In the genomic region with DNA sequence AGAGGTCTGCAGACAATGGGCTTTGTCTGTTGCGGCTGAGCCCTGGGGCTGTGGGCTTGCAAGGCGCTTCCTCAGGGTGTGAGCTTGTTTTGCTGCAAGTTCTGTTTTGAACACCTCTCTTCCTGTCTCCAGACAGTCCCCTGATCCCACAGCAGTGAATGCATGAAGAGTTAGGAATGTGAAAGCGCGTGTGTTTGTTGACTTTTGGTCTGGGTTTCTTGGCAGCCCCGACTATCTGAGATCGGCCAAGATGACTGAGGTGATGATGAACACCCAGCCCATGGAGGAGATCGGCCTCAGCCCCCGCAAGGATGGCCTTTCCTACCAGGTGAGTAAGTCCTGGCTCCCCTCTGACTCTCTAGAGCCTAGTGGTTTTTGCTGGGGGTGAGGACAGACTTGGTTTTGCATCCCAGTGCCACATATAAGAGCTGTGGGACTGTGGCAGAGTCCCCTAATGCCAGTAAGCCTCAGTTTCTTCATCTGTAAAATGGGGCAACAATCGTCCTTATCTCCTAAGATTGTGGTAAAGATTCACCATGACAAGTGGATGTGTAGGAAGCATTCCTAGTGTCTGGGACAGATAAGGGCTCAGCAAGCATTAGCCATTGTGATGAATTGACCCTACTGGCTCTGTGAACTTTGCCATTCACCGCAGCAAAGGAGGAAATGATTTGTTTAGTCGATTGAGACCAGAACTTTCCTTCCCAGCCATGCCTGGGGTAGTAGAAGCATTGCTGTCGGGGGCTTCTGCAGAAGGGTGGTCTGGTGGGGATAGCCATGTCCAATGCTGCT, we compare ENCODE assay signal across 7 cellular contexts. TPM values are rescaled to one million over a fixed set of nuclear protein-coding genes. Genes with fewer than 3 reads are reported as not detected.
DNase-seq lines count a peak whose midpoint lies in the region; ATAC-seq and TF ChIP-seq lines count a peak whose summit lies in the region.

No MANE protein-coding gene starts in this region.

- DNase-seq in activated CD4-positive, alpha-beta memory T cell treated with anti-CD3 and anti-CD28 coated beads, Interleukin-2, amount 10 ng/mL, durations not matched to agents 7 days and 5 days, result peak; percentile 52
- DNase-seq in fibroblast of peridontal ligament (ENCODE audit: extremely low read depth) (peak; percentile 71), skeletal muscle cell (ENCODE audit: low read depth) (peak; percentile 88), HuH-7.5 (ENCODE audit: low spot score) (no peak)

- TF ChIP-seq CTCF in HEK293 (tag by site-specific recombination; IDR thresholded peaks at IDR 0.05), result no peak

- peaks cover 53% of the 10 kb centered on the region for H3K36me3 Mint-ChIP-seq in activated CD4-positive, alpha-beta memory T cell treated with anti-CD3 and anti-CD28 coated beads, Interleukin-2, amount 10 ng/mL, durations not matched to agents 7 days and 5 days (ENCODE audit: low read depth)

- H3K27ac Mint-ChIP-seq in activated CD4-positive, alpha-beta memory T cell treated with anti-CD3 and anti-CD28 coated beads, Interleukin-2, amount 10 ng/mL, durations not matched to agents 7 days and 5 days, result peak overlapping the region; percentile 79

- CTCF ChIA-PET in HEK293 (lab: Yijun Ruan, JAX), result interaction anchor here (0.6 to 4.8 kb wide), 7 partner anchors 26 to 1188 kb away, joined by 3 to 22 read pairs (median 5); no protein-coding TSS in a partner anchor
- CTCF ChIA-PET in activated CD4-positive, alpha-beta memory T cell treated with anti-CD3 and anti-CD28 coated beads, Interleukin-2, amount 10 ng/mL, durations not matched to agents 7 days and 5 days (lab: Charles Lee), result interaction anchor here (1.1 to 4.0 kb wide), 9 partner anchors 9 to 477 kb away, joined by 3 to 18 read pairs (median 7); a partner anchor contains a TSS

- H3K4me1 ChIP-seq in HEK293 (ENCODE audit: control insufficient read depth, insufficient read depth, low read length), result peaks cover 8% of the 10 kb centered on the region

- H3K4me3 Mint-ChIP-seq in activated CD4-positive, alpha-beta memory T cell treated with anti-CD3 and anti-CD28 coated beads, Interleukin-2, amount 10 ng/mL, durations not matched to agents 7 days and 5 days, result peak overlapping the region; percentile 75

- peaks cover 11% of the 10 kb centered on the region for H3K27me3 Mint-ChIP-seq in activated CD4-positive, alpha-beta memory T cell treated with anti-CD3 and anti-CD28 coated beads, Interleukin-2, amount 10 ng/mL, durations not matched to agents 7 days and 5 days

- H3K4me1 Mint-ChIP-seq in activated CD4-positive, alpha-beta memory T cell treated with anti-CD3 and anti-CD28 coated beads, Interleukin-2, amount 10 ng/mL, durations not matched to agents 7 days and 5 days, result peaks cover 72% of the 10 kb centered on the region

- H3K4me3 ChIP-seq in HEK293 (ENCODE audit: low read depth, low read length) (peak overlapping the region; percentile 17), skeletal muscle cell (ENCODE audit: low read depth, low read length) (peak overlapping the region; percentile 73)

- peaks cover 0 to 33% of the 10 kb centered on the region in 2 experiments; a peak in 1 of 3 replicates for H3K36me3 ChIP-seq in HEK293 (ENCODE audit: control insufficient read depth in 2 of 2, insufficient read depth in 1 of 2, low read length in 2 of 2)

- POLR2A ChIA-PET in HEK293 (lab: Yijun Ruan, JAX), result interaction anchor here (0.6 to 2.4 kb wide), 8 partner anchors 16 to 477 kb away, joined by 3 to 19 read pairs (median 4); a partner anchor contains a TSS
- POLR2A ChIA-PET in activated CD4-positive, alpha-beta memory T cell treated with anti-CD3 and anti-CD28 coated beads, Interleukin-2, amount 10 ng/mL, durations not matched to agents 7 days and 5 days (lab: Charles Lee), result interaction anchor here (0.9 to 12.4 kb wide), 9 partner anchors 9 to 254 kb away, joined by 4 to 138 read pairs (median 41); a partner anchor contains a TSS

- no peak overlapping the region for H3K27ac ChIP-seq in HEK293 (ENCODE audit: extremely low read depth, low read depth, low read length)

- ATAC-seq in GM21723 (IDR thresholded peaks at IDR 0.05; ENCODE audit: unreplicated experiment), result no peak
- no peak for ATAC-seq in HG02885 (IDR thresholded peaks at IDR 0.05; ENCODE audit: poor library complexity, unreplicated experiment)

- no peaks in the 10 kb centered on the region for H3K9me3 ChIP-seq in HEK293 (ENCODE audit: control insufficient read depth, insufficient read depth, low read depth, low read length)

- H3K9me3 Mint-ChIP-seq in activated CD4-positive, alpha-beta memory T cell treated with anti-CD3 and anti-CD28 coated beads, Interleukin-2, amount 10 ng/mL, durations not matched to agents 7 days and 5 days, result no peaks in the 10 kb centered on the region

TF ChIP-seq in HEK293, 187 proteins besides CTCF, POLR2A, EP300 and RAD21:
- TF ChIP-seq, protein P1, sequence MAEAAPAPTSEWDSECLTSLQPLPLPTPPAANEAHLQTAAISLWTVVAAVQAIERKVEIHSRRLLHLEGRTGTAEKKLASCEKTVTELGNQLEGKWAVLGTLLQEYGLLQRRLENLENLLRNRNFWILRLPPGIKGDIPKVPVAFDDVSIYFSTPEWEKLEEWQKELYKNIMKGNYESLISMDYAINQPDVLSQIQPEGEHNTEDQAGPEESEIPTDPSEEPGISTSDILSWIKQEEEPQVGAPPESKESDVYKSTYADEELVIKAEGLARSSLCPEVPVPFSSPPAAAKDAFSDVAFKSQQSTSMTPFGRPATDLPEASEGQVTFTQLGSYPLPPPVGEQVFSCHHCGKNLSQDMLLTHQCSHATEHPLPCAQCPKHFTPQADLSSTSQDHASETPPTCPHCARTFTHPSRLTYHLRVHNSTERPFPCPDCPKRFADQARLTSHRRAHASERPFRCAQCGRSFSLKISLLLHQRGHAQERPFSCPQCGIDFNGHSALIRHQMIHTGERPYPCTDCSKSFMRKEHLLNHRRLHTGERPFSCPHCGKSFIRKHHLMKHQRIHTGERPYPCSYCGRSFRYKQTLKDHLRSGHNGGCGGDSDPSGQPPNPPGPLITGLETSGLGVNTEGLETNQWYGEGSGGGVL (tag by site-specific recombination; IDR thresholded peaks at IDR 0.05), result no peak
- TF ChIP-seq TRIM28 (IDR thresholded peaks at IDR 0.05; ENCODE audit: borderline replicate concordance, low read length) (no peak), ZBTB17 (tag by site-specific recombination; IDR thresholded peaks at IDR 0.05) (peak; percentile 48; the same call in 1 of the 2 replicates), ZNF423 (tag by site-specific recombination; IDR thresholded peaks at IDR 0.05) (no peak)
- TF ChIP-seq, protein P2, sequence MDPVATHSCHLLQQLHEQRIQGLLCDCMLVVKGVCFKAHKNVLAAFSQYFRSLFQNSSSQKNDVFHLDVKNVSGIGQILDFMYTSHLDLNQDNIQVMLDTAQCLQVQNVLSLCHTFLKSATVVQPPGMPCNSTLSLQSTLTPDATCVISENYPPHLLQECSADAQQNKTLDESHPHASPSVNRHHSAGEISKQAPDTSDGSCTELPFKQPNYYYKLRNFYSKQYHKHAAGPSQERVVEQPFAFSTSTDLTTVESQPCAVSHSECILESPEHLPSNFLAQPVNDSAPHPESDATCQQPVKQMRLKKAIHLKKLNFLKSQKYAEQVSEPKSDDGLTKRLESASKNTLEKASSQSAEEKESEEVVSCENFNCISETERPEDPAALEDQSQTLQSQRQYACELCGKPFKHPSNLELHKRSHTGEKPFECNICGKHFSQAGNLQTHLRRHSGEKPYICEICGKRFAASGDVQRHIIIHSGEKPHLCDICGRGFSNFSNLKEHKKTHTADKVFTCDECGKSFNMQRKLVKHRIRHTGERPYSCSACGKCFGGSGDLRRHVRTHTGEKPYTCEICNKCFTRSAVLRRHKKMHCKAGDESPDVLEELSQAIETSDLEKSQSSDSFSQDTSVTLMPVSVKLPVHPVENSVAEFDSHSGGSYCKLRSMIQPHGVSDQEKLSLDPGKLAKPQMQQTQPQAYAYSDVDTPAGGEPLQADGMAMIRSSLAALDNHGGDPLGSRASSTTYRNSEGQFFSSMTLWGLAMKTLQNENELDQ (tag by site-specific recombination; IDR thresholded peaks at IDR 0.05; ENCODE audit: low read depth), result no peak

RNA-seq across cellular contexts. Expression of a gene that starts 3.0 kb away (rescaled TPM):
- total RNA-seq in activated CD4-positive, alpha-beta memory T cell treated with anti-CD3 and anti-CD28 coated beads, Interleukin-2, amount 10 ng/mL, durations not matched to agents 7 days and 5 days, result 100 to 1,000 TPM; 105 to 110 TPM
